Comparison of ENCODE assay signal across 1 cellular context in the genomic region with DNA sequence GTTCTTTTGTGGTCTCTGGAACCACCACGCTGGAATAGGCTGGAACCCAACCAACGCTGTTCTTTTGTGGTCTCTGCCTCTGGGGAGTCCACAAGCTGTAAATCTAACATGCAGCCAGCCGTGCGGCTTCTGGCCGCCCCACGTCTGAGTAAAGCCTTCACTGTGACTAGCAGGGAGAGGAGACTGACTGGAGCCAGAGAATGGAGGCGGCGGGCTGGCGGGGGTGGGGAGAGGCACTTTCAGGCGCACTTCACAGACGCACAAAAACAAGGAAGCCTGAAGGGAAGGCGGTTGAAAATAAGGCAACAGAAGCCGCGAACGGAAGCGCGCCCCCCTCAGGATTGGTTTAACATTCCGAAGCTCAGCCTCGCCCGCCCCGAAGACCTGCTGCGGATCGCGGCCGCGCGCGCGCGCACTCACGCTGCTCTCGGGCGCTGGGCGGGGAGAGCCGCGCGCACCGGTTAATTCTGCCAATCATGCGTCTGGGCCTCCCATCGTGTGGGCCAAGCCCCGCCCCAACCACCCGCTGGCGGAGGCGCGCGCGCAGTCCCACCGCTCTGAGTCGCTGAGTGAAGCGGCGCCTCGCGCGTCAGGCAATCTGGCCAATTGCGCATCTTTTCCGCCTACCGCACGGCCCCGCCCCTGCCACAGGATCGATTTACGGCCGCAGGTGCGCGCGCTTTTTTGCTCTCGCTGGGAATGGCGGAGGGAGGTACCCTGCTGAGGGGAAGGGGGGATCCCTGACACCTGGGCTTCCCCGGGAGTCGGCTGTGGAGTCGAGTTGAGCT.
TF ChIP-seq lines count a peak whose summit lies in the region.

A gene with protein sequence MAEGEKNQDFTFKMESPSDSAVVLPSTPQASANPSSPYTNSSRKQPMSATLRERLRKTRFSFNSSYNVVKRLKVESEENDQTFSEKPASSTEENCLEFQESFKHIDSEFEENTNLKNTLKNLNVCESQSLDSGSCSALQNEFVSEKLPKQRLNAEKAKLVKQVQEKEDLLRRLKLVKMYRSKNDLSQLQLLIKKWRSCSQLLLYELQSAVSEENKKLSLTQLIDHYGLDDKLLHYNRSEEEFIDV (plus strand): TSS at position 687 of the 788 bp plus-strand sequence. CDS start 13 bp downstream, at position 700.

TF ChIP-seq in K562, 482 proteins besides CTCF, POLR2A, EP300 and RAD21 (continued from another document and continues in another):
- TF ChIP-seq, protein P1, sequence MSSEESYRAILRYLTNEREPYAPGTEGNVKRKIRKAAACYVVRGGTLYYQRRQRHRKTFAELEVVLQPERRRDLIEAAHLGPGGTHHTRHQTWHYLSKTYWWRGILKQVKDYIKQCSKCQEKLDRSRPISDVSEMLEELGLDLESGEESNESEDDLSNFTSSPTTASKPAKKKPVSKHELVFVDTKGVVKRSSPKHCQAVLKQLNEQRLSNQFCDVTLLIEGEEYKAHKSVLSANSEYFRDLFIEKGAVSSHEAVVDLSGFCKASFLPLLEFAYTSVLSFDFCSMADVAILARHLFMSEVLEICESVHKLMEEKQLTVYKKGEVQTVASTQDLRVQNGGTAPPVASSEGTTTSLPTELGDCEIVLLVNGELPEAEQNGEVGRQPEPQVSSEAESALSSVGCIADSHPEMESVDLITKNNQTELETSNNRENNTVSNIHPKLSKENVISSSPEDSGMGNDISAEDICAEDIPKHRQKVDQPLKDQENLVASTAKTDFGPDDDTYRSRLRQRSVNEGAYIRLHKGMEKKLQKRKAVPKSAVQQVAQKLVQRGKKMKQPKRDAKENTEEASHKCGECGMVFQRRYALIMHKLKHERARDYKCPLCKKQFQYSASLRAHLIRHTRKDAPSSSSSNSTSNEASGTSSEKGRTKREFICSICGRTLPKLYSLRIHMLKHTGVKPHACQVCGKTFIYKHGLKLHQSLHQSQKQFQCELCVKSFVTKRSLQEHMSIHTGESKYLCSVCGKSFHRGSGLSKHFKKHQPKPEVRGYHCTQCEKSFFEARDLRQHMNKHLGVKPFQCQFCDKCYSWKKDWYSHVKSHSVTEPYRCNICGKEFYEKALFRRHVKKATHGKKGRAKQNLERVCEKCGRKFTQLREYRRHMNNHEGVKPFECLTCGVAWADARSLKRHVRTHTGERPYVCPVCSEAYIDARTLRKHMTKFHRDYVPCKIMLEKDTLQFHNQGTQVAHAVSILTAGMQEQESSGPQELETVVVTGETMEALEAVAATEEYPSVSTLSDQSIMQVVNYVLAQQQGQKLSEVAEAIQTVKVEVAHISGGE (CRISPR knock-in tag; IDR thresholded peaks at IDR 0.05): peak in 1 of 3 experiments; percentile 59; a peak in 1 of 6 replicates
- TF ChIP-seq, protein P2, sequence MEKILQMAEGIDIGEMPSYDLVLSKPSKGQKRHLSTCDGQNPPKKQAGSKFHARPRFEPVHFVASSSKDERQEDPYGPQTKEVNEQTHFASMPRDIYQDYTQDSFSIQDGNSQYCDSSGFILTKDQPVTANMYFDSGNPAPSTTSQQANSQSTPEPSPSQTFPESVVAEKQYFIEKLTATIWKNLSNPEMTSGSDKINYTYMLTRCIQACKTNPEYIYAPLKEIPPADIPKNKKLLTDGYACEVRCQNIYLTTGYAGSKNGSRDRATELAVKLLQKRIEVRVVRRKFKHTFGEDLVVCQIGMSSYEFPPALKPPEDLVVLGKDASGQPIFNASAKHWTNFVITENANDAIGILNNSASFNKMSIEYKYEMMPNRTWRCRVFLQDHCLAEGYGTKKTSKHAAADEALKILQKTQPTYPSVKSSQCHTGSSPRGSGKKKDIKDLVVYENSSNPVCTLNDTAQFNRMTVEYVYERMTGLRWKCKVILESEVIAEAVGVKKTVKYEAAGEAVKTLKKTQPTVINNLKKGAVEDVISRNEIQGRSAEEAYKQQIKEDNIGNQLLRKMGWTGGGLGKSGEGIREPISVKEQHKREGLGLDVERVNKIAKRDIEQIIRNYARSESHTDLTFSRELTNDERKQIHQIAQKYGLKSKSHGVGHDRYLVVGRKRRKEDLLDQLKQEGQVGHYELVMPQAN (IDR thresholded peaks at IDR 0.05; ENCODE audit: borderline replicate concordance): peak; percentile 53; the same call in 1 of the 2 replicates
- TF ChIP-seq, protein P3, sequence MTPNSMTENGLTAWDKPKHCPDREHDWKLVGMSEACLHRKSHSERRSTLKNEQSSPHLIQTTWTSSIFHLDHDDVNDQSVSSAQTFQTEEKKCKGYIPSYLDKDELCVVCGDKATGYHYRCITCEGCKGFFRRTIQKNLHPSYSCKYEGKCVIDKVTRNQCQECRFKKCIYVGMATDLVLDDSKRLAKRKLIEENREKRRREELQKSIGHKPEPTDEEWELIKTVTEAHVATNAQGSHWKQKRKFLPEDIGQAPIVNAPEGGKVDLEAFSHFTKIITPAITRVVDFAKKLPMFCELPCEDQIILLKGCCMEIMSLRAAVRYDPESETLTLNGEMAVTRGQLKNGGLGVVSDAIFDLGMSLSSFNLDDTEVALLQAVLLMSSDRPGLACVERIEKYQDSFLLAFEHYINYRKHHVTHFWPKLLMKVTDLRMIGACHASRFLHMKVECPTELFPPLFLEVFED (CRISPR knock-in tag; conservative IDR thresholded peaks at IDR 0.05): no peak
- TF ChIP-seq ZNF24 (IDR thresholded peaks at IDR 0.05): no peak
- TF ChIP-seq, protein P4, sequence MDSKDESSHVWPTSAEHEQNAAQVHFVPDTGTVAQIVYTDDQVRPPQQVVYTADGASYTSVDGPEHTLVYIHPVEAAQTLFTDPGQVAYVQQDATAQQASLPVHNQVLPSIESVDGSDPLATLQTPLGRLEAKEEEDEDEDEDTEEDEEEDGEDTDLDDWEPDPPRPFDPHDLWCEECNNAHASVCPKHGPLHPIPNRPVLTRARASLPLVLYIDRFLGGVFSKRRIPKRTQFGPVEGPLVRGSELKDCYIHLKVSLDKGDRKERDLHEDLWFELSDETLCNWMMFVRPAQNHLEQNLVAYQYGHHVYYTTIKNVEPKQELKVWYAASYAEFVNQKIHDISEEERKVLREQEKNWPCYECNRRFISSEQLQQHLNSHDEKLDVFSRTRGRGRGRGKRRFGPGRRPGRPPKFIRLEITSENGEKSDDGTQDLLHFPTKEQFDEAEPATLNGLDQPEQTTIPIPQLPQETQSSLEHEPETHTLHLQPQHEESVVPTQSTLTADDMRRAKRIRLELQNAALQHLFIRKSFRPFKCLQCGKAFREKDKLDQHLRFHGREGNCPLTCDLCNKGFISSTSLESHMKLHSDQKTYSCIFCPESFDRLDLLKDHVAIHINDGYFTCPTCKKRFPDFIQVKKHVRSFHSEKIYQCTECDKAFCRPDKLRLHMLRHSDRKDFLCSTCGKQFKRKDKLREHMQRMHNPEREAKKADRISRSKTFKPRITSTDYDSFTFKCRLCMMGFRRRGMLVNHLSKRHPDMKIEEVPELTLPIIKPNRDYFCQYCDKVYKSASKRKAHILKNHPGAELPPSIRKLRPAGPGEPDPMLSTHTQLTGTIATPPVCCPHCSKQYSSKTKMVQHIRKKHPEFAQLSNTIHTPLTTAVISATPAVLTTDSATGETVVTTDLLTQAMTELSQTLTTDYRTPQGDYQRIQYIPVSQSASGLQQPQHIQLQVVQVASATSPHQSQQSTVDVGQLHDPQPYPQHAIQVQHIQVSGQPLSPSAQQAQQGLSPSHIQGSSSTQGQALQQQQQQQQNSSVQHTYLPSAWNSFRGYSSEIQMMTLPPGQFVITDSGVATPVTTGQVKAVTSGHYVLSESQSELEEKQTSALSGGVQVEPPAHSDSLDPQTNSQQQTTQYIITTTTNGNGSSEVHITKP (IDR thresholded peaks at IDR 0.05; ENCODE audit: partially characterized antibody): peak; percentile 5
- TF ChIP-seq, protein P5, sequence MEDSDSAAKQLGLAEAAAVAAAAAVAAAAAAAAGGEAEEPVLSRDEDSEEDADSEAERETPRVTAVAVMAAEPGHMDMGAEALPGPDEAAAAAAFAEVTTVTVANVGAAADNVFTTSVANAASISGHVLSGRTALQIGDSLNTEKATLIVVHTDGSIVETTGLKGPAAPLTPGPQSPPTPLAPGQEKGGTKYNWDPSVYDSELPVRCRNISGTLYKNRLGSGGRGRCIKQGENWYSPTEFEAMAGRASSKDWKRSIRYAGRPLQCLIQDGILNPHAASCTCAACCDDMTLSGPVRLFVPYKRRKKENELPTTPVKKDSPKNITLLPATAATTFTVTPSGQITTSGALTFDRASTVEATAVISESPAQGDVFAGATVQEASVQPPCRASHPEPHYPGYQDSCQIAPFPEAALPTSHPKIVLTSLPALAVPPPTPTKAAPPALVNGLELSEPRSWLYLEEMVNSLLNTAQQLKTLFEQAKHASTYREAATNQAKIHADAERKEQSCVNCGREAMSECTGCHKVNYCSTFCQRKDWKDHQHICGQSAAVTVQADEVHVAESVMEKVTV (CRISPR knock-in tag; IDR thresholded peaks at IDR 0.05): peak; percentile 51
- TF ChIP-seq, protein P6, sequence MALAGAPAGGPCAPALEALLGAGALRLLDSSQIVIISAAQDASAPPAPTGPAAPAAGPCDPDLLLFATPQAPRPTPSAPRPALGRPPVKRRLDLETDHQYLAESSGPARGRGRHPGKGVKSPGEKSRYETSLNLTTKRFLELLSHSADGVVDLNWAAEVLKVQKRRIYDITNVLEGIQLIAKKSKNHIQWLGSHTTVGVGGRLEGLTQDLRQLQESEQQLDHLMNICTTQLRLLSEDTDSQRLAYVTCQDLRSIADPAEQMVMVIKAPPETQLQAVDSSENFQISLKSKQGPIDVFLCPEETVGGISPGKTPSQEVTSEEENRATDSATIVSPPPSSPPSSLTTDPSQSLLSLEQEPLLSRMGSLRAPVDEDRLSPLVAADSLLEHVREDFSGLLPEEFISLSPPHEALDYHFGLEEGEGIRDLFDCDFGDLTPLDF (CRISPR knock-in tag; IDR thresholded peaks at IDR 0.05): peak; percentile 78
- TF ChIP-seq ZBTB7A (IDR thresholded peaks at IDR 0.05; ENCODE audit: borderline replicate concordance, control insufficient read depth, low read depth, low read length): peak; percentile 9; the same call in 1 of the 2 replicates
- peak; percentile 68 for TF ChIP-seq POLR2H (tag; IDR thresholded peaks at IDR 0.05; ENCODE audit: low read depth)
- TF ChIP-seq, protein P7, sequence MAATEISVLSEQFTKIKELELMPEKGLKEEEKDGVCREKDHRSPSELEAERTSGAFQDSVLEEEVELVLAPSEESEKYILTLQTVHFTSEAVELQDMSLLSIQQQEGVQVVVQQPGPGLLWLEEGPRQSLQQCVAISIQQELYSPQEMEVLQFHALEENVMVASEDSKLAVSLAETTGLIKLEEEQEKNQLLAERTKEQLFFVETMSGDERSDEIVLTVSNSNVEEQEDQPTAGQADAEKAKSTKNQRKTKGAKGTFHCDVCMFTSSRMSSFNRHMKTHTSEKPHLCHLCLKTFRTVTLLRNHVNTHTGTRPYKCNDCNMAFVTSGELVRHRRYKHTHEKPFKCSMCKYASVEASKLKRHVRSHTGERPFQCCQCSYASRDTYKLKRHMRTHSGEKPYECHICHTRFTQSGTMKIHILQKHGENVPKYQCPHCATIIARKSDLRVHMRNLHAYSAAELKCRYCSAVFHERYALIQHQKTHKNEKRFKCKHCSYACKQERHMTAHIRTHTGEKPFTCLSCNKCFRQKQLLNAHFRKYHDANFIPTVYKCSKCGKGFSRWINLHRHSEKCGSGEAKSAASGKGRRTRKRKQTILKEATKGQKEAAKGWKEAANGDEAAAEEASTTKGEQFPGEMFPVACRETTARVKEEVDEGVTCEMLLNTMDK (IDR thresholded peaks at IDR 0.05; ENCODE audit: borderline replicate concordance, insufficient read depth, low read depth, low read length, poor library complexity, severe bottlenecking): peak; percentile 93
- TF ChIP-seq MTA3 (IDR thresholded peaks at IDR 0.05; ENCODE audit: borderline replicate concordance): peak; percentile 47; the same call in 1 of the 2 replicates
- peak; percentile 79; the same call in 1 of the 2 replicates for TF ChIP-seq MTA1 (IDR thresholded peaks at IDR 0.05; ENCODE audit: borderline replicate concordance)
- no peak for TF ChIP-seq TFAM (CRISPR knock-in tag; conservative IDR thresholded peaks at IDR 0.05)
- 0 out of 2 replicates have a peak, but pooled peaks have one; percentile 38 for TF ChIP-seq BCOR (IDR thresholded peaks at IDR 0.05)
- peak; percentile 65 for TF ChIP-seq NFRKB (IDR thresholded peaks at IDR 0.05; ENCODE audit: low read depth)
- peak; percentile 57; the same call in 1 of the 2 replicates for TF ChIP-seq C11orf30 (IDR thresholded peaks at IDR 0.05; ENCODE audit: low read depth)
- TF ChIP-seq KDM5B (IDR thresholded peaks at IDR 0.05; ENCODE audit: insufficient replicate concordance, low read depth, low read length): peak; percentile 72
- TF ChIP-seq ZNF57 (CRISPR knock-in tag; IDR thresholded peaks at IDR 0.05): no peak
- TF ChIP-seq, protein P8, sequence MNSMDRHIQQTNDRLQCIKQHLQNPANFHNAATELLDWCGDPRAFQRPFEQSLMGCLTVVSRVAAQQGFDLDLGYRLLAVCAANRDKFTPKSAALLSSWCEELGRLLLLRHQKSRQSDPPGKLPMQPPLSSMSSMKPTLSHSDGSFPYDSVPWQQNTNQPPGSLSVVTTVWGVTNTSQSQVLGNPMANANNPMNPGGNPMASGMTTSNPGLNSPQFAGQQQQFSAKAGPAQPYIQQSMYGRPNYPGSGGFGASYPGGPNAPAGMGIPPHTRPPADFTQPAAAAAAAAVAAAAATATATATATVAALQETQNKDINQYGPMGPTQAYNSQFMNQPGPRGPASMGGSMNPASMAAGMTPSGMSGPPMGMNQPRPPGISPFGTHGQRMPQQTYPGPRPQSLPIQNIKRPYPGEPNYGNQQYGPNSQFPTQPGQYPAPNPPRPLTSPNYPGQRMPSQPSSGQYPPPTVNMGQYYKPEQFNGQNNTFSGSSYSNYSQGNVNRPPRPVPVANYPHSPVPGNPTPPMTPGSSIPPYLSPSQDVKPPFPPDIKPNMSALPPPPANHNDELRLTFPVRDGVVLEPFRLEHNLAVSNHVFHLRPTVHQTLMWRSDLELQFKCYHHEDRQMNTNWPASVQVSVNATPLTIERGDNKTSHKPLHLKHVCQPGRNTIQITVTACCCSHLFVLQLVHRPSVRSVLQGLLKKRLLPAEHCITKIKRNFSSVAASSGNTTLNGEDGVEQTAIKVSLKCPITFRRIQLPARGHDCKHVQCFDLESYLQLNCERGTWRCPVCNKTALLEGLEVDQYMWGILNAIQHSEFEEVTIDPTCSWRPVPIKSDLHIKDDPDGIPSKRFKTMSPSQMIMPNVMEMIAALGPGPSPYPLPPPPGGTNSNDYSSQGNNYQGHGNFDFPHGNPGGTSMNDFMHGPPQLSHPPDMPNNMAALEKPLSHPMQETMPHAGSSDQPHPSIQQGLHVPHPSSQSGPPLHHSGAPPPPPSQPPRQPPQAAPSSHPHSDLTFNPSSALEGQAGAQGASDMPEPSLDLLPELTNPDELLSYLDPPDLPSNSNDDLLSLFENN (IDR thresholded peaks at IDR 0.05; ENCODE audit: low read depth in 2 of 2, low read length in 2 of 2): no peak
- peak; percentile 28; the same call in 1 of the 2 replicates for TF ChIP-seq ESRRA (IDR thresholded peaks at IDR 0.05; ENCODE audit: borderline replicate concordance, low read depth)
- TF ChIP-seq, protein P9, sequence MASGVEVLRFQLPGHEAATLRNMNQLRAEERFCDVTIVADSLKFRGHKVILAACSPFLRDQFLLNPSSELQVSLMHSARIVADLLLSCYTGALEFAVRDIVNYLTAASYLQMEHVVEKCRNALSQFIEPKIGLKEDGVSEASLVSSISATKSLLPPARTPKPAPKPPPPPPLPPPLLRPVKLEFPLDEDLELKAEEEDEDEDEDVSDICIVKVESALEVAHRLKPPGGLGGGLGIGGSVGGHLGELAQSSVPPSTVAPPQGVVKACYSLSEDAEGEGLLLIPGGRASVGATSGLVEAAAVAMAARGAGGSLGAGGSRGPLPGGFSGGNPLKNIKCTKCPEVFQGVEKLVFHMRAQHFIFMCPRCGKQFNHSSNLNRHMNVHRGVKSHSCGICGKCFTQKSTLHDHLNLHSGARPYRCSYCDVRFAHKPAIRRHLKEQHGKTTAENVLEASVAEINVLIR (CRISPR knock-in tag; IDR thresholded peaks at IDR 0.05): no peak
- TF ChIP-seq ETV5 (CRISPR knock-in tag; IDR thresholded peaks at IDR 0.05; ENCODE audit: low read depth): 0 out of 2 replicates have a peak, but pooled peaks have one; percentile 54
- 0 out of 2 replicates have a peak, but pooled peaks have one; percentile 38 for TF ChIP-seq NBN (IDR thresholded peaks at IDR 0.05; ENCODE audit: low read depth)
- TF ChIP-seq KLF6 (CRISPR knock-in tag; IDR thresholded peaks at IDR 0.05; ENCODE audit: borderline replicate concordance): no peak
- peak; percentile 77 for TF ChIP-seq POLR2B (IDR thresholded peaks at IDR 0.05; ENCODE audit: low read depth, partially characterized antibody)
- peak; percentile 80 for TF ChIP-seq EGR1 (conservative IDR thresholded peaks at IDR 0.05)
